12 cellular contexts compared by ENCODE assay signal in genomic region chr16:85422374-85423185, GRCh38.
A peak's percentile ranks its signal among the peaks of the same experiment; 100 is the strongest.
DNase-seq lines count a peak whose midpoint lies in the region; ATAC-seq, FAIRE-seq and TF ChIP-seq lines count a peak whose summit lies in the region.
"Had no signal": no experiment of that assay in that cellular context is flagged by ENCODE, and none has a peak within 500 bp of the region (broad histone marks: within the 10 kb centered on the region; RNA-seq: fewer than 3 reads in every experiment).

No MANE protein-coding gene starts in this region.

- no peaks in the 10 kb centered on the region for H3K27me3 ChIP-seq in pancreas
- H3K27me3 ChIP-seq: tibial nerve had no signal

- FAIRE-seq in pancreas (lab: Jason Lieb, UNC) (no peak), RCC 7860 (lab: Jason Lieb, UNC) (no peak)
- FAIRE-seq: GM12878 had no signal

- no peaks in the 10 kb centered on the region for H3K9me3 ChIP-seq in pancreas
- H3K9me3 ChIP-seq: tibial nerve had no signal

- intact Hi-C loops in pancreas (cut with DNase I) = loop anchor here in 1 of 3 donors (5.0 kb wide), 1 partner anchor 140 kb away; no protein-coding TSS in a partner anchor

- H3K4me1 ChIP-seq in pancreas = peaks cover 17 to 31% (median 29%) of the 10 kb centered on the region in 3 donors

- H3K36me3 ChIP-seq in pancreas = no peaks in the 10 kb centered on the region
- H3K36me3 ChIP-seq: tibial nerve had no signal

- H3K4me3 ChIP-seq in epithelial cell of esophagus (ENCODE audit: low read length) (no peak overlapping the region), pancreas (no peak overlapping the region)
- H3K4me3 ChIP-seq: GM12878, tibial nerve had no signal

- DNase-seq in NCI-H345 (lab: John Stamatoyannopoulos, UW) (peak; percentile 67), NCI-H345 treated with DMSO at 0.1 percent for 48 hours (lab: John Stamatoyannopoulos, UW; ENCODE audit: unreplicated experiment) (no peak), NCI-H146 treated with DMSO at 0.1 percent for 48 hours (lab: John Stamatoyannopoulos, UW; ENCODE audit: unreplicated experiment) (peak; percentile 50), epithelial cell of esophagus (ENCODE audit: low read depth) (peak; percentile 54), pancreas (peak; percentile 86 to 96 (median 94)), RCC 7860 (ENCODE audit: low spot score) (no peak), NCI-H2029 (lab: John Stamatoyannopoulos, UW) (no peak)
- no peak for DNase-seq in central memory CD4-positive, alpha-beta T cell
- DNase-seq: activated T-cell treated with anti-CD3 and anti-CD28 coated beads, Interleukin-2, amount 50 U/mL, for 24 hours; IMR-90 had no signal

- H3K27ac ChIP-seq in pancreas = peak overlapping the region in 2 of 4 donors; percentile 57 to 66
- H3K27ac ChIP-seq: tibial nerve had no signal

- no peak for TF ChIP-seq CTCF in epithelial cell of esophagus (IDR thresholded peaks at IDR 0.05; ENCODE audit: insufficient read depth, low read depth, low read length, missing control alignments)
- no peak for TF ChIP-seq CTCF in pancreas (IDR thresholded peaks at IDR 0.05)

- ATAC-seq in pancreas = peak; percentile 86 to 94 (median 92)
- ATAC-seq: GM12878 had no signal

- WGBS in pancreas, 2 donors = 10 to 15% methylated on average over 22 of the region's 22 CpGs

Comparison
In these comparisons a context has a peak if more than half of its experiments do, and no peak if none do; other contexts are left out.
1. DNase-seq: peak in NCI-H345 (single experiment), NCI-H146 treated with DMSO at 0.1 percent for 48 hours (single experiment), epithelial cell of esophagus (single experiment) and pancreas (6 of 6); none in NCI-H345 treated with DMSO at 0.1 percent for 48 hours (single experiment), RCC 7860 (single experiment), central memory CD4-positive, alpha-beta T cell (single experiment) and NCI-H2029 (single experiment).